12 cellular contexts compared by ENCODE assay signal in genomic region chr5:138143592-138143991, GRCh38. TPM values are rescaled to one million over a fixed set of nuclear protein-coding genes. Genes with fewer than 3 reads are reported as not detected.
"Had no signal": no experiment of that assay in that cellular context is flagged by ENCODE, and none has a peak within 500 bp of the region (broad histone marks: within the 10 kb centered on the region; RNA-seq: fewer than 3 reads in every experiment).

No MANE protein-coding gene starts in this region.

RNA-seq across cellular contexts. Expression of gene NME5, which starts 4.4 kb away (rescaled TPM):
- total RNA-seq: activated CD4-positive, alpha-beta memory T cell treated with anti-CD3 and anti-CD28 coated beads, Interleukin-2, amount 10 ng/mL, durations not matched to agents 7 days and 5 days; activated CD4-positive, alpha-beta T cell treated with anti-CD3 and anti-CD28 coated beads for 36 hours; activated CD4-positive, alpha-beta T cell treated with anti-CD3 and anti-CD28 coated beads, Interleukin-2, amount 10 ng/mL, durations not matched to agents 7 days and 5 days; activated CD8-positive, alpha-beta memory T cell treated with anti-CD3 and anti-CD28 coated beads, Interleukin-2, amount 10 ng/mL, durations not matched to agents 7 days and 5 days; activated CD8-positive, alpha-beta T cell treated with anti-CD3 and anti-CD28 coated beads, Interleukin-2, amount 10 ng/mL, durations not matched to agents 7 days and 5 days; activated naive CD8-positive, alpha-beta T cell treated with anti-CD3 and anti-CD28 coated beads, Interleukin-2, amount 10 ng/mL, durations not matched to agents 7 days and 5 days; activated T-helper 2 cell treated with anti-CD3 and anti-CD28 coated beads, Interferon-gamma antibody, Interleukin-2, Interleukin-4, amounts not matched to agents 10 μg/mL and 5 μg/mL and 100 μg/mL, durations not matched to agents 14 hours and 24 hours and 36 hours; ascending aorta had no signal

RNA-seq across cellular contexts. Expression of gene KIF20A, which starts 35.3 kb away (rescaled TPM):
- total RNA-seq: ascending aorta had no signal

RNA-seq across cellular contexts. Expression of gene WNT8A, which starts 59.8 kb away (rescaled TPM):
- total RNA-seq: activated CD4-positive, alpha-beta memory T cell treated with anti-CD3 and anti-CD28 coated beads, Interleukin-2, amount 10 ng/mL, durations not matched to agents 7 days and 5 days; activated CD4-positive, alpha-beta T cell treated with anti-CD3 and anti-CD28 coated beads for 36 hours; activated CD4-positive, alpha-beta T cell treated with anti-CD3 and anti-CD28 coated beads, Interleukin-2, amount 10 ng/mL, durations not matched to agents 7 days and 5 days; activated CD8-positive, alpha-beta memory T cell treated with anti-CD3 and anti-CD28 coated beads, Interleukin-2, amount 10 ng/mL, durations not matched to agents 7 days and 5 days; activated CD8-positive, alpha-beta T cell treated with anti-CD3 and anti-CD28 coated beads, Interleukin-2, amount 10 ng/mL, durations not matched to agents 7 days and 5 days; activated naive CD8-positive, alpha-beta T cell treated with anti-CD3 and anti-CD28 coated beads, Interleukin-2, amount 10 ng/mL, durations not matched to agents 7 days and 5 days; activated T-helper 2 cell treated with anti-CD3 and anti-CD28 coated beads, Interferon-gamma antibody, Interleukin-2, Interleukin-4, amounts not matched to agents 10 μg/mL and 5 μg/mL and 100 μg/mL, durations not matched to agents 14 hours and 24 hours and 36 hours; ascending aorta; bronchial epithelial cell; cardiac muscle cell; chondrocyte had no signal
- polyA plus RNA-seq: adipose tissue, cardiac muscle cell had no signal
